ENCODE assay signal across 1 cellular context in the genomic region with DNA sequence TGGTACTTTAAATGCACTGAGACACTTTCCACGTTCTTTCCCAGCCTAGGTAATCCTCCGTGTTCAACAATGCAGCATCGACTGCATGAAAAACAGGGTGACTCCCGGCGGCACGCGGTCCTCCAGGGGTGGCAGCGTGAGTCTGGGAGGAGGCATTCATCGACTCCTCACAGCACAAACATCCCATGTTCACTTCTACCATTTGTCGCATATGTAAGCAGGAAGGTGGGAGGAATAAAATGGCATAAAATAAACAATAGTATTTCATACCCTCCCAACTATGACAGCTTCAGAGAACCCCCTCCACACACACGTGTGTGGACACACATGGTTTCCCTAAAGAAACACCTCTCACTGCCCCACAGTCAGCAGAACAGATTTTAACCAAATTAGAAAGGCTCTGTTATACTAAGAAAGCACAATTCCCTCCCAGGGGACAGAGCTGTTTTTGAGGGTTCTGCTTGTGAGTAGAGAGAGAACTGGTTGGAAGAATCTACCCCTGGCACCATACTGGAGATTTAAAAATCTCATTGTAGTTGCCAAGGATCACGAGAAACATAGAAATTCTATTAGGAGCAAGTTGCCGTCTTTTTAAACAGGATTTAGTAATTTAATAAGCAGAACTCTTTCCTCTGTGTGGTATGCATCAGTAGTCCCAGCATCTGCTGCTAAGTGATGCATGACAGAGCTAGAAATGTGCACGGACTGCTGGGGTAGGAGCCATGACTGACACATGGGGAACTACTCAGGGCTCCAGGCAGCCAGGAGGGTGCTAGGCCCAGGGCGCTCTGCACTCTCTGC.
TF ChIP-seq lines count a peak whose summit lies in the region.

No MANE protein-coding gene starts in this region.

TF ChIP-seq in SK-N-SH, 30 proteins besides CTCF, POLR2A, EP300 and RAD21 (continued from another document):
- TF ChIP-seq TCF12 (IDR thresholded peaks at IDR 0.05) (no peak), MXI1 (IDR thresholded peaks at IDR 0.05; ENCODE audit: low read depth, low read length) (peak; percentile 91), CHD2 (IDR thresholded peaks at IDR 0.05; ENCODE audit: low read length, partially characterized antibody) (peak; percentile 11), RXRA (IDR thresholded peaks at IDR 0.05; ENCODE audit: borderline replicate concordance, low read depth) (no peak), EZH2phosphoT487 (IDR thresholded peaks at IDR 0.05; ENCODE audit: borderline replicate concordance, low read depth) (no peak), JUND (IDR thresholded peaks at IDR 0.05) (no peak), TAF1 (IDR thresholded peaks at IDR 0.05; ENCODE audit: borderline replicate concordance, low read depth, low read length) (no peak), FOSL2 (IDR thresholded peaks at IDR 0.05; ENCODE audit: borderline replicate concordance, low read depth) (no peak), RFX5 (IDR thresholded peaks at IDR 0.05; ENCODE audit: low read length) (no peak)
- TF ChIP-seq, protein P1, sequence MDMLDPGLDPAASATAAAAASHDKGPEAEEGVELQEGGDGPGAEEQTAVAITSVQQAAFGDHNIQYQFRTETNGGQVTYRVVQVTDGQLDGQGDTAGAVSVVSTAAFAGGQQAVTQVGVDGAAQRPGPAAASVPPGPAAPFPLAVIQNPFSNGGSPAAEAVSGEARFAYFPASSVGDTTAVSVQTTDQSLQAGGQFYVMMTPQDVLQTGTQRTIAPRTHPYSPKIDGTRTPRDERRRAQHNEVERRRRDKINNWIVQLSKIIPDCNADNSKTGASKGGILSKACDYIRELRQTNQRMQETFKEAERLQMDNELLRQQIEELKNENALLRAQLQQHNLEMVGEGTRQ (IDR thresholded peaks at IDR 0.05; ENCODE audit: borderline replicate concordance, low read depth, low read length), result no peak
- TF ChIP-seq, protein P2, sequence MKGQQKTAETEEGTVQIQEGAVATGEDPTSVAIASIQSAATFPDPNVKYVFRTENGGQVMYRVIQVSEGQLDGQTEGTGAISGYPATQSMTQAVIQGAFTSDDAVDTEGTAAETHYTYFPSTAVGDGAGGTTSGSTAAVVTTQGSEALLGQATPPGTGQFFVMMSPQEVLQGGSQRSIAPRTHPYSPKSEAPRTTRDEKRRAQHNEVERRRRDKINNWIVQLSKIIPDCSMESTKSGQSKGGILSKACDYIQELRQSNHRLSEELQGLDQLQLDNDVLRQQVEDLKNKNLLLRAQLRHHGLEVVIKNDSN (IDR thresholded peaks at IDR 0.05; ENCODE audit: borderline replicate concordance, low read depth), result no peak
